ENCODE assay signal across 20 cellular contexts in genomic region chr11:28228196-28228595, GRCh38.
DNase-seq lines count a peak whose midpoint lies in the region; ATAC-seq, FAIRE-seq and TF ChIP-seq lines count a peak whose summit lies in the region.
"Had no signal": no experiment of that assay in that cellular context is flagged by ENCODE, and none has a peak within 500 bp of the region (broad histone marks: within the 10 kb centered on the region; RNA-seq: fewer than 3 reads in every experiment).

No MANE protein-coding gene starts in this region.

- no peak overlapping the region for H2BK20ac ChIP-seq in IMR-90 (ENCODE audit: low read depth, low read length)

- no peaks in the 10 kb centered on the region for H4K20me1 ChIP-seq in IMR-90 (ENCODE audit: insufficient read depth, low read length)

- H3K36me3 Mint-ChIP-seq in natural killer cell treated with Interleukin-12 subunit alpha and Interleukin-12 subunit beta and Interleukin-15 and Interleukin-18, amount 100 ng/mL, for 72 hours, result peaks cover 5% of the 10 kb centered on the region

- no peak for TF ChIP-seq RAD21 in IMR-90 (IDR thresholded peaks at IDR 0.05; ENCODE audit: low read length)

- H3K27me3 ChIP-seq in ACC112 (ENCODE audit: insufficient read depth, low read length) (no peaks in the 10 kb centered on the region), IMR-90 (ENCODE audit: control insufficient read depth, insufficient read depth, low read length) (no peaks in the 10 kb centered on the region), bronchial epithelial cell (ENCODE audit: control insufficient read depth, insufficient read depth, low read length) (no peaks in the 10 kb centered on the region), left lung (no peaks in the 10 kb centered on the region)

- H3K9me3 ChIP-seq in IMR-90 (ENCODE audit: control insufficient read depth, insufficient read depth, low read length) (0 out of 2 replicates have a peak, but pooled peaks cover 2% of the 10 kb centered on the region), left lung (no peaks in the 10 kb centered on the region)

- peaks cover 7 to 9% of the 10 kb centered on the region in 2 experiments for H3K79me1 ChIP-seq in IMR-90 (ENCODE audit: low read depth in 1 of 2, low read length in 2 of 2)

- TF ChIP-seq CTCF in IMR-90 (conservative IDR thresholded peaks at IDR 0.05; ENCODE audit: low read depth, low read length) (no peak), bronchial epithelial cell (IDR thresholded peaks at IDR 0.05; ENCODE audit: insufficient read depth, low read length, severe bottlenecking) (no peak), left lung (IDR thresholded peaks at IDR 0.05) (no peak)

- H2AFZ ChIP-seq in ACC112 (ENCODE audit: low read length, unreplicated experiment) (no peak overlapping the region), IMR-90 (replicated peaks; ENCODE audit: low read length, poor library complexity) (no peak overlapping the region)

- dilution Hi-C loops in IMR-90 (cut with HindIII; ENCODE audit: low sequenced_read_pairs, unreplicated experiment), result no loop called here

- H3K27ac Mint-ChIP-seq in natural killer cell treated with Interleukin-12 subunit alpha and Interleukin-12 subunit beta and Interleukin-15 and Interleukin-18, amount 100 ng/mL, for 72 hours, result no peak overlapping the region
- H3K27ac Mint-ChIP-seq: activated CD8-positive, alpha-beta memory T cell treated with anti-CD3 and anti-CD28 coated beads, Interleukin-2, amount 10 ng/mL, durations not matched to agents 7 days and 5 days; CD4-positive, alpha-beta memory T cell; T-helper 17 cell had no signal

- peaks cover 43% of the 10 kb centered on the region for H3K4me1 ChIP-seq in ACC112 (ENCODE audit: control insufficient read depth, insufficient read depth, low read length, unreplicated experiment)
- H3K4me1 ChIP-seq in IMR-90 (ENCODE audit: control insufficient read depth, insufficient read depth, low read length), result peaks cover 2% of the 10 kb centered on the region
- H3K4me1 ChIP-seq in left lung, result no peaks in the 10 kb centered on the region

- no peak overlapping the region for H3K23ac ChIP-seq in IMR-90 (ENCODE audit: low read depth, low read length)

- CTCF ChIA-PET in IMR-90 (lab: Yijun Ruan, JAX), result interaction anchor here (0.5 kb wide), 1 partner anchor 342 kb away, joined by 4 read pairs; no protein-coding TSS in a partner anchor

- H2BK15ac ChIP-seq in IMR-90 (ENCODE audit: low read depth, low read length), result no peak overlapping the region

- intact Hi-C loops in IMR-90 (cut with micrococcal nuclease), result loop anchor here (5.0 kb wide), 1 partner anchor 511 kb away; no protein-coding TSS in a partner anchor
- intact Hi-C loops in left lung (cut with DNase I), result no loop called here

- no peaks in the 10 kb centered on the region for H3K9me3 Mint-ChIP-seq in natural killer cell treated with Interleukin-12 subunit alpha and Interleukin-12 subunit beta and Interleukin-15 and Interleukin-18, amount 100 ng/mL, for 72 hours

- H3K4ac ChIP-seq in IMR-90 (ENCODE audit: low read depth, low read length), result no peak overlapping the region

- H3K14ac ChIP-seq in IMR-90 (replicated peaks; ENCODE audit: low read depth, low read length), result peak overlapping the region; percentile 15; the same call in 1 of the 2 replicates

- H2AK5ac ChIP-seq in IMR-90 (ENCODE audit: low read depth, low read length), result no peak overlapping the region

- H3K9me1 ChIP-seq in IMR-90 (ENCODE audit: insufficient read depth, low read length), result no peaks in the 10 kb centered on the region

- H4K8ac ChIP-seq in IMR-90 (ENCODE audit: low read depth in 2 of 2, low read length in 2 of 2), result no peak overlapping the region; a peak in 1 of 4 replicates

- DNase-seq in IMR-90 (peak; percentile 68), bronchial epithelial cell (ENCODE audit: low read depth) (peak; percentile 31), iris pigment epithelial cell (ENCODE audit: low read depth) (peak; percentile 78), NOMO-1 treated with DMSO at 0.1 percent for 48 hours (lab: John Stamatoyannopoulos, UW; ENCODE audit: unreplicated experiment) (no peak), NAMALWA (ENCODE audit: low spot score) (no peak), left lung (no peak)
- no peak for DNase-seq in natural killer cell treated with Interleukin-12 subunit alpha and Interleukin-12 subunit beta and Interleukin-15 and Interleukin-18, amount 100 ng/mL, for 72 hours (ENCODE audit: low spot score)
- DNase-seq: activated CD4-positive, CD25-positive, alpha-beta regulatory T cell; activated CD8-positive, alpha-beta memory T cell treated with anti-CD3 and anti-CD28 coated beads, Interleukin-2, amount 10 ng/mL, durations not matched to agents 7 days and 5 days; activated gamma-delta T cell; CD4-positive, alpha-beta memory T cell; NCI-H146; NCI-H345; posterior cingulate gyrus; SHP77; stimulated activated naive CD4-positive, alpha-beta T cell; T-helper 17 cell had no signal

- POLR2A ChIA-PET in IMR-90 (lab: Charles Lee; ENCODE audit: unreplicated experiment), result no interaction called here

- H3K4me2 ChIP-seq in IMR-90 (ENCODE audit: low read depth, low read length), result no peak overlapping the region

- H3K79me2 ChIP-seq in ACC112 (ENCODE audit: control insufficient read depth, insufficient read depth, low read length, unreplicated experiment), result peaks cover 3% of the 10 kb centered on the region

- H3K27ac ChIP-seq in ACC112 (ENCODE audit: low read depth, low read length) (peak overlapping the region; percentile 89), IMR-90 (ENCODE audit: insufficient read depth, low read length) (no peak overlapping the region), left lung (no peak overlapping the region)

- no peak overlapping the region for H2BK5ac ChIP-seq in IMR-90 (ENCODE audit: low read depth, low read length, poor library complexity, severe bottlenecking)

- no peak overlapping the region for H3K56ac ChIP-seq in IMR-90 (ENCODE audit: extremely low read depth, insufficient read depth, low read length)

- no peak for TF ChIP-seq POLR2A in IMR-90 (IDR thresholded peaks at IDR 0.05; ENCODE audit: low read depth, low read length)

- no peak overlapping the region for H4K91ac ChIP-seq in IMR-90 (ENCODE audit: insufficient read depth, low read depth, low read length)

- no peak overlapping the region for H3K9ac ChIP-seq in IMR-90 (ENCODE audit: low read depth, low read length)

- H3K4me3 ChIP-seq in ACC112 (ENCODE audit: low read depth, low read length) (peak overlapping the region; percentile 47; the same call in 1 of the 2 replicates), IMR-90 (ENCODE audit: insufficient read depth, low read depth, low read length) (no peak overlapping the region), bronchial epithelial cell (ENCODE audit: low read depth, low read length) (no peak overlapping the region), left lung (no peak overlapping the region)
- H3K4me3 ChIP-seq: GM12878 had no signal

- in situ Hi-C loops in IMR-90 (cut with MboI; ENCODE audit: low sequenced_read_pairs), result no loop called here

- H3K18ac ChIP-seq in IMR-90 (ENCODE audit: low read depth, low read length), result peak overlapping the region; percentile 48; the same call in 1 of the 2 replicates

- no peaks in the 10 kb centered on the region for H3K27me3 Mint-ChIP-seq in natural killer cell treated with Interleukin-12 subunit alpha and Interleukin-12 subunit beta and Interleukin-15 and Interleukin-18, amount 100 ng/mL, for 72 hours
- H3K27me3 Mint-ChIP-seq: activated CD8-positive, alpha-beta memory T cell treated with anti-CD3 and anti-CD28 coated beads, Interleukin-2, amount 10 ng/mL, durations not matched to agents 7 days and 5 days; CD4-positive, alpha-beta memory T cell; T-helper 17 cell had no signal

- H3K36me3 ChIP-seq in ACC112 (ENCODE audit: insufficient read depth, low read length), result 0 out of 2 replicates have a peak, but pooled peaks cover 3% of the 10 kb centered on the region
- no peaks in the 10 kb centered on the region for H3K36me3 ChIP-seq in IMR-90 (ENCODE audit: control insufficient read depth, insufficient read depth, low read length)
- no peaks in the 10 kb centered on the region for H3K36me3 ChIP-seq in bronchial epithelial cell (ENCODE audit: control insufficient read depth, insufficient read depth, low read length)
- H3K36me3 ChIP-seq in left lung, result no peaks in the 10 kb centered on the region

- H3K4me1 Mint-ChIP-seq in natural killer cell treated with Interleukin-12 subunit alpha and Interleukin-12 subunit beta and Interleukin-15 and Interleukin-18, amount 100 ng/mL, for 72 hours (ENCODE audit: low read depth in 2 of 2), result peaks cover 4 to 5% of the 10 kb centered on the region in 2 donors

- no TSS peak for BruUV-seq in IMR-90 (replicated peaks; lab: Mats Ljungman, UMichigan)

- H2AK9ac ChIP-seq in IMR-90 (replicated peaks; ENCODE audit: low read depth, low read length, poor library complexity), result no peak overlapping the region

- no peak overlapping the region for H3K4me3 Mint-ChIP-seq in natural killer cell treated with Interleukin-12 subunit alpha and Interleukin-12 subunit beta and Interleukin-15 and Interleukin-18, amount 100 ng/mL, for 72 hours
- H3K4me3 Mint-ChIP-seq: activated CD8-positive, alpha-beta memory T cell treated with anti-CD3 and anti-CD28 coated beads, Interleukin-2, amount 10 ng/mL, durations not matched to agents 7 days and 5 days; CD4-positive, alpha-beta memory T cell; T-helper 17 cell had no signal

- ATAC-seq in IMR-90 (ENCODE audit: low read depth) (peak; percentile 77), left lung (no peak)
- no peak for ATAC-seq in natural killer cell treated with Interleukin-12 subunit alpha and Interleukin-12 subunit beta and Interleukin-15 and Interleukin-18, amount 100 ng/mL, for 72 hours
- ATAC-seq: activated CD8-positive, alpha-beta memory T cell treated with anti-CD3 and anti-CD28 coated beads, Interleukin-2, amount 10 ng/mL, durations not matched to agents 7 days and 5 days; T-helper 17 cell had no signal

- no peak overlapping the region for H2BK120ac ChIP-seq in IMR-90 (ENCODE audit: low read depth, low read length)

- H4K5ac ChIP-seq in IMR-90 (ENCODE audit: low read depth, low read length), result peak overlapping the region; percentile 63; the same call in 1 of the 2 replicates

- no peak for FAIRE-seq in bronchial epithelial cell (lab: Jason Lieb, UNC)
- FAIRE-seq: A204.1, GM12878 had no signal

TF ChIP-seq in IMR-90, 13 proteins besides CTCF, POLR2A, EP300 and RAD21 (continues in another document):
- TF ChIP-seq CHD1 (IDR thresholded peaks at IDR 0.05; ENCODE audit: low read depth, low read length) (no peak), RFX5 (IDR thresholded peaks at IDR 0.05; ENCODE audit: low read depth, low read length) (no peak), CEBPB (IDR thresholded peaks at IDR 0.05; ENCODE audit: low read depth, low read length) (no peak), FOS (IDR thresholded peaks at IDR 0.05; ENCODE audit: low read depth, low read length) (no peak), NFE2L2 (IDR thresholded peaks at IDR 0.05; ENCODE audit: low read depth, low read length) (no peak), MXI1 (IDR thresholded peaks at IDR 0.05; ENCODE audit: borderline replicate concordance, low read depth, low read length) (no peak), MAFK (IDR thresholded peaks at IDR 0.05; ENCODE audit: low read depth, low read length) (no peak), BHLHE40 (IDR thresholded peaks at IDR 0.05; ENCODE audit: low read depth, low read length) (no peak)

Comparison
In these comparisons a context has a peak if more than half of its experiments do, and no peak if none do; other contexts are left out.
1. DNase-seq: peak in IMR-90 (single experiment), bronchial epithelial cell (single experiment) and iris pigment epithelial cell (single experiment); none in NOMO-1 treated with DMSO at 0.1 percent for 48 hours (single experiment), NAMALWA (single experiment), left lung (0 of 2) and natural killer cell treated with Interleukin-12 subunit alpha and Interleukin-12 subunit beta and Interleukin-15 and Interleukin-18, amount 100 ng/mL, for 72 hours (single experiment).